2 cellular contexts compared by ENCODE assay signal in genomic region chr4:176034498-176034897, GRCh38.
TF ChIP-seq lines count a peak whose summit lies in the region.

No MANE protein-coding gene starts in this region.

TF ChIP-seq in HEK293, 187 proteins besides CTCF, POLR2A, EP300 and RAD21:
- TF ChIP-seq ZNF280D (tag by site-specific recombination; IDR thresholded peaks at IDR 0.05): no peak
- TF ChIP-seq ZNF654 (tag by site-specific recombination; IDR thresholded peaks at IDR 0.05; ENCODE audit: low read depth): peak; percentile 55
TF ChIP-seq in HEK293: peak in this region for 1.

TF ChIP-seq in liver, 16 proteins besides CTCF, POLR2A, EP300 and RAD21:
- TF ChIP-seq REST (IDR thresholded peaks at IDR 0.05) (no peak), FOXA2 (IDR thresholded peaks at IDR 0.05) (no peak), NR2F2 (IDR thresholded peaks at IDR 0.05) (no peak), HNF4A (conservative IDR thresholded peaks at IDR 0.05) (no peak), EGR1 (IDR thresholded peaks at IDR 0.05; ENCODE audit: low read depth in 2 of 2) (no peak)
